ENCODE assay signal across 10 cellular contexts in the genomic region with DNA sequence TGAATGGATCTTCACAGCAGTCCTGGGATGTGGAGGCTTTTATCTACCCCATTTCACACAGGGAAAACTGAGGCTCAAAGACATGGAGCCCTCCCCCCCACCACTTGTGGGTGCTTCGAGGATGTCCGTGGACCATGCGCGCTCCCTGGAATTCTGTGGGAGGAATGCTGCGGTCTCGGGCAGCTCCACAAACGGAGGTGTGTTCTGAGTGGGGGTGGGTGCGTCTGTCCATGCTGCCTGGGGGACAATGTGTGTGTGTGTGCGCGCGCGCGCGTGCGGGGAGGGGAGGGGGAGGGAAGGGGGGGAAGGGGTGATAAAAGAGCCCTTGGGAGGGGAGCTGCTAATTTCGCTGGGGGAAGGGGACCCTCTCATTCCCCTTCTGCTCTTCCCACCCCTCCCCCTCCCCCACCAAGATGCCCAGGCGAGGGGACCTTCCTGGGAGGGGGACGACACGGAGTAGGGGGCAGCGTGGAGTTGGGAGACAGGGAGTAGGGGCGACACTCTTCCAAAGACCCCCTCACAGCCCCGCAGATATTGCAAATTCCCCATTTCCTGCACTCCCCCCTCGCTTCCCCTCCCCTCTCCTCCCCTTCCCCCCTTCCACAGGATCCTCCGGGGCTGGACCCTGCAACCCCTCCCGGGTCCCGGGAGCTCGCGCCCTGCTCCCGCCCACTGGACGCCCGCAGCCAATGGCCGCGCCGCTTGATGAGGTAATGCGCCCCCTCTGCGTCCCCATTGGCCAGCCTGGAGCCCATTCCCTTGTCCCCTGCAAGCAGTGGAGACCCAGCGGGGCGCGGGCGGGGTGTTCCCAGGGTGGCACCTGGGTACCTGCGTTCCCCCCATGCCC. TPM values are rescaled to one million over a fixed set of nuclear protein-coding genes. Genes with fewer than 3 reads are reported as not detected.
DNase-seq lines count a peak whose midpoint lies in the region; ATAC-seq and TF ChIP-seq lines count a peak whose summit lies in the region.
"Had no signal": no experiment of that assay in that cellular context is flagged by ENCODE, and none has a peak within 500 bp of the region (broad histone marks: within the 10 kb centered on the region; RNA-seq: fewer than 3 reads in every experiment).

No MANE protein-coding gene starts in this region.

- peaks cover 32% of the 10 kb centered on the region for H3K4me1 Mint-ChIP-seq in HFFc6 (ENCODE audit: low read depth)
- H3K4me1 Mint-ChIP-seq in WTC11 = peaks cover 16% of the 10 kb centered on the region
- no peaks in the 10 kb centered on the region for H3K4me1 Mint-ChIP-seq in activated naive CD4-positive, alpha-beta T cell treated with anti-CD3 and anti-CD28 coated beads, Interleukin-2, amount 10 ng/mL, durations not matched to agents 7 days and 5 days

- H3K36me3 Mint-ChIP-seq in HFFc6 (ENCODE audit: low read depth) (no peaks in the 10 kb centered on the region), WTC11 (no peaks in the 10 kb centered on the region)
- no peaks in the 10 kb centered on the region for H3K36me3 Mint-ChIP-seq in activated naive CD4-positive, alpha-beta T cell treated with anti-CD3 and anti-CD28 coated beads, Interleukin-2, amount 10 ng/mL, durations not matched to agents 7 days and 5 days

- CTCF ChIA-PET in WTC11 (lab: Charles Lee) = interaction anchor here (0.6 to 1.7 kb wide), 8 partner anchors 38 to 627 kb away, joined by 3 to 5 read pairs (median 4); partner anchors contain the start of gene TINCR
- CTCF ChIA-PET in activated naive CD4-positive, alpha-beta T cell treated with anti-CD3 and anti-CD28 coated beads, Interleukin-2, amount 10 ng/mL, durations not matched to agents 7 days and 5 days (lab: Charles Lee) = no interaction called here

- TF ChIP-seq CTCF in HFFc6 (IDR thresholded peaks at IDR 0.05) (no peak), WTC11 (IDR thresholded peaks at IDR 0.05) (no peak), omental fat pad (IDR thresholded peaks at IDR 0.05) (no peak)

- no peaks in the 10 kb centered on the region; the same call in none of the 2 replicates for H3K27me3 Mint-ChIP-seq in HFFc6 (ENCODE audit: insufficient read depth)
- H3K27me3 Mint-ChIP-seq in WTC11 (ENCODE audit: low read depth) = peaks cover 76% of the 10 kb centered on the region
- peaks cover 25% of the 10 kb centered on the region for H3K27me3 Mint-ChIP-seq in activated naive CD4-positive, alpha-beta T cell treated with anti-CD3 and anti-CD28 coated beads, Interleukin-2, amount 10 ng/mL, durations not matched to agents 7 days and 5 days

- H3K27ac Mint-ChIP-seq in HFFc6 = peak overlapping the region; percentile 90
- no peak overlapping the region for H3K27ac Mint-ChIP-seq in WTC11
- no peak overlapping the region for H3K27ac Mint-ChIP-seq in activated naive CD4-positive, alpha-beta T cell treated with anti-CD3 and anti-CD28 coated beads, Interleukin-2, amount 10 ng/mL, durations not matched to agents 7 days and 5 days
- H3K27ac Mint-ChIP-seq: activated T-cell treated with anti-CD3 and anti-CD28 coated beads, Interleukin-2, amount 50 U/mL, for 72 hours had no signal

- DNase-seq in Ammon's horn (ENCODE audit: low spot score) (peak; percentile 76), HFFc6 (peak; percentile 61), WTC11 (ENCODE audit: low spot score) (peak; percentile 93), islet precursor cell (peak; percentile 95), omental fat pad (ENCODE audit: low spot score) (no peak)
- no peak for DNase-seq in activated CD8-positive, alpha-beta memory T cell treated with anti-CD3 and anti-CD28 coated beads for 24 hours
- no peak for DNase-seq in activated naive CD4-positive, alpha-beta T cell treated with anti-CD3 and anti-CD28 coated beads, Interleukin-2, amount 10 ng/mL, durations not matched to agents 7 days and 5 days
- DNase-seq: activated T-cell treated with anti-CD3 and anti-CD28 coated beads, Interleukin-2, amount 50 U/mL, for 72 hours had no signal

- H3K9me3 Mint-ChIP-seq in HFFc6 (no peaks in the 10 kb centered on the region), WTC11 (no peaks in the 10 kb centered on the region)
- peaks cover 2% of the 10 kb centered on the region for H3K9me3 Mint-ChIP-seq in activated naive CD4-positive, alpha-beta T cell treated with anti-CD3 and anti-CD28 coated beads, Interleukin-2, amount 10 ng/mL, durations not matched to agents 7 days and 5 days

- H3K4me3 Mint-ChIP-seq in HFFc6 (peak overlapping the region; percentile 58), WTC11 (peak overlapping the region; percentile 81)
- H3K4me3 Mint-ChIP-seq in activated naive CD4-positive, alpha-beta T cell treated with anti-CD3 and anti-CD28 coated beads, Interleukin-2, amount 10 ng/mL, durations not matched to agents 7 days and 5 days = no peak overlapping the region
- H3K4me3 Mint-ChIP-seq: activated T-cell treated with anti-CD3 and anti-CD28 coated beads, Interleukin-2, amount 50 U/mL, for 72 hours had no signal

- ATAC-seq in WTC11 = peak; percentile 98
- no peak for ATAC-seq in omental fat pad (ENCODE audit: low FRiP score)
- no peak for ATAC-seq in GM19351 (IDR thresholded peaks at IDR 0.05; ENCODE audit: unreplicated experiment)
- ATAC-seq: activated T-cell treated with anti-CD3 and anti-CD28 coated beads, Interleukin-2, amount 50 U/mL, for 72 hours had no signal

- POLR2A ChIA-PET in WTC11 (lab: Charles Lee) = interaction anchor here (0.6 kb wide), 1 partner anchor 9 kb away, joined by 3 read pairs; no protein-coding TSS in a partner anchor

TF ChIP-seq in WTC11, 78 proteins besides CTCF, POLR2A, EP300 and RAD21:
- TF ChIP-seq SP1 (CRISPR knock-in tag; conservative IDR thresholded peaks at IDR 0.05) (peak; percentile 47; the same call in 1 of the 2 replicates), RELA (CRISPR knock-in tag; IDR thresholded peaks at IDR 0.05; ENCODE audit: borderline replicate concordance) (no peak), JUN (CRISPR knock-in tag; IDR thresholded peaks at IDR 0.05) (no peak), NFYB (CRISPR knock-in tag; conservative IDR thresholded peaks at IDR 0.05; ENCODE audit: low read depth) (peak; percentile 95)
- TF ChIP-seq, protein P1, sequence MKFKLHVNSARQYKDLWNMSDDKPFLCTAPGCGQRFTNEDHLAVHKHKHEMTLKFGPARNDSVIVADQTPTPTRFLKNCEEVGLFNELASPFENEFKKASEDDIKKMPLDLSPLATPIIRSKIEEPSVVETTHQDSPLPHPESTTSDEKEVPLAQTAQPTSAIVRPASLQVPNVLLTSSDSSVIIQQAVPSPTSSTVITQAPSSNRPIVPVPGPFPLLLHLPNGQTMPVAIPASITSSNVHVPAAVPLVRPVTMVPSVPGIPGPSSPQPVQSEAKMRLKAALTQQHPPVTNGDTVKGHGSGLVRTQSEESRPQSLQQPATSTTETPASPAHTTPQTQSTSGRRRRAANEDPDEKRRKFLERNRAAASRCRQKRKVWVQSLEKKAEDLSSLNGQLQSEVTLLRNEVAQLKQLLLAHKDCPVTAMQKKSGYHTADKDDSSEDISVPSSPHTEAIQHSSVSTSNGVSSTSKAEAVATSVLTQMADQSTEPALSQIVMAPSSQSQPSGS (CRISPR knock-in tag; IDR thresholded peaks at IDR 0.05; ENCODE audit: borderline replicate concordance, low read depth) = peak; percentile 66; the same call in 1 of the 2 replicates

RNA-seq across cellular contexts. Expression of gene ZNRF4, which starts 18.9 kb away (rescaled TPM):
- total RNA-seq in HFFc6 (2021; fragmentation: NEBNext Ultra II Directional; extraction: Animal tissue kit (Norgen Biotek cat#: 25700)) = not detected
- total RNA-seq in WTC11 (2021) (not detected in 3 replicates), omental fat pad (not detected)
- total RNA-seq: activated T-cell treated with anti-CD3 and anti-CD28 coated beads, Interleukin-2, amount 50 U/mL, for 72 hours; lung microvascular endothelial cell had no signal

Comparison
In these comparisons a context has a peak if more than half of its experiments do, and no peak if none do; other contexts are left out.
1. DNase-seq: peak in Ammon's horn (single experiment), HFFc6 (single experiment), WTC11 (single experiment) and islet precursor cell (single experiment); none in omental fat pad (single experiment), activated CD8-positive, alpha-beta memory T cell treated with anti-CD3 and anti-CD28 coated beads for 24 hours (single experiment) and activated naive CD4-positive, alpha-beta T cell treated with anti-CD3 and anti-CD28 coated beads, Interleukin-2, amount 10 ng/mL, durations not matched to agents 7 days and 5 days (single experiment).